Comparison of ENCODE assay signal across 24 cellular contexts in genomic region chr10:12957081-12957480, GRCh38. TPM values are rescaled to one million over a fixed set of nuclear protein-coding genes. Genes with fewer than 3 reads are reported as not detected.
A peak's percentile ranks its signal among the peaks of the same experiment; 100 is the strongest.
DNase-seq lines count a peak whose midpoint lies in the region; TF ChIP-seq lines count a peak whose summit lies in the region.
"Had no signal": no experiment of that assay in that cellular context is flagged by ENCODE, and none has a peak within 500 bp of the region (broad histone marks: within the 10 kb centered on the region; RNA-seq: fewer than 3 reads in every experiment).

No MANE protein-coding gene starts in this region.

- no peak overlapping the region for H3K4me3 Mint-ChIP-seq in osteocyte (ENCODE audit: unreplicated experiment)
- H3K4me3 Mint-ChIP-seq in Calu3 (ENCODE audit: low read depth, unreplicated experiment) = no peak overlapping the region
- no peak overlapping the region for H3K4me3 Mint-ChIP-seq in activated T-helper 1 cell treated with anti-CD3 and anti-CD28 coated beads, Interleukin-12 subunit alpha, Interleukin-12 subunit beta, Interleukin-2, Interleukin-4 antibody, amounts not matched to agents 30 ng/mL and 10 ng/mL and 1 ng/mL, durations not matched to agents 14 hours and 24 hours and 36 hours
- H3K4me3 Mint-ChIP-seq: B cell; CD4-positive, alpha-beta T cell; CD8-positive, alpha-beta T cell had no signal

- H3K4me1 ChIP-seq in HEK293 (ENCODE audit: control insufficient read depth, insufficient read depth, low read length) = no peaks in the 10 kb centered on the region
- H3K4me1 ChIP-seq: A549; BLaER1 treated with 17β-estradiol and CSF1 and Interleukin-3, amounts not matched to agents 10 nM and 100 nM had no signal

- no peak overlapping the region for H3K27ac Mint-ChIP-seq in osteocyte (ENCODE audit: unreplicated experiment)
- no peak overlapping the region for H3K27ac Mint-ChIP-seq in Calu3 (ENCODE audit: unreplicated experiment)
- no peak overlapping the region for H3K27ac Mint-ChIP-seq in activated T-helper 1 cell treated with anti-CD3 and anti-CD28 coated beads, Interleukin-12 subunit alpha, Interleukin-12 subunit beta, Interleukin-2, Interleukin-4 antibody, amounts not matched to agents 30 ng/mL and 10 ng/mL and 1 ng/mL, durations not matched to agents 14 hours and 24 hours and 36 hours
- H3K27ac Mint-ChIP-seq: B cell; CD4-positive, alpha-beta T cell; CD8-positive, alpha-beta T cell had no signal

- DNase-seq in osteocyte (ENCODE audit: extremely low spot score, unreplicated experiment) (peak; percentile 57), ureter (ENCODE audit: low spot score) (peak; percentile 10), Calu3 (no peak)
- no peak for DNase-seq in stimulated activated CD4-positive, alpha-beta T cell treated with anti-CD3 and anti-CD28 coated beads, Interleukin-4, amount 100 ng/mL, for 1 hour
- no peak for DNase-seq in activated T-helper 1 cell treated with anti-CD3 and anti-CD28 coated beads, Interleukin-12 subunit alpha, Interleukin-12 subunit beta, Interleukin-2, Interleukin-4 antibody, amounts not matched to agents 30 ng/mL and 10 ng/mL and 1 ng/mL, durations not matched to agents 14 hours and 24 hours and 36 hours (ENCODE audit: low spot score)
- DNase-seq: AML-193; Caco-2; CD4-positive, alpha-beta T cell; DMS 273 treated with DMSO at 0.1 percent for 48 hours; DMS153; DMS53; DMS79; DND-41; EL; GDM1 had no signal

- peaks cover 30% of the 10 kb centered on the region for H3K9me3 Mint-ChIP-seq in osteocyte (ENCODE audit: unreplicated experiment)
- H3K9me3 Mint-ChIP-seq in Calu3 (ENCODE audit: low read depth, unreplicated experiment) = no peaks in the 10 kb centered on the region
- peaks cover 13% of the 10 kb centered on the region for H3K9me3 Mint-ChIP-seq in activated T-helper 1 cell treated with anti-CD3 and anti-CD28 coated beads, Interleukin-12 subunit alpha, Interleukin-12 subunit beta, Interleukin-2, Interleukin-4 antibody, amounts not matched to agents 30 ng/mL and 10 ng/mL and 1 ng/mL, durations not matched to agents 14 hours and 24 hours and 36 hours
- H3K9me3 Mint-ChIP-seq: CD4-positive, alpha-beta T cell had no signal

- TF ChIP-seq CTCF in HEK293 (tag by site-specific recombination; IDR thresholded peaks at IDR 0.05) = no peak
- no peak for TF ChIP-seq CTCF in osteocyte (IDR thresholded peaks at IDR 0.05)
- TF ChIP-seq CTCF in Calu3 (IDR thresholded peaks at IDR 0.05; ENCODE audit: unreplicated experiment) = no peak

- no peak overlapping the region for H3K4me3 ChIP-seq in HEK293 (ENCODE audit: low read depth, low read length)
- H3K4me3 ChIP-seq: A549; BLaER1 treated with 17β-estradiol and CSF1 and Interleukin-3, amounts not matched to agents 10 nM and 100 nM; GM12878 had no signal

- no peaks in the 10 kb centered on the region; a peak in 1 of 3 replicates for H3K36me3 ChIP-seq in HEK293 (ENCODE audit: control insufficient read depth in 2 of 2, insufficient read depth in 1 of 2, low read length in 2 of 2)

- no TSS peak for BruUV-seq in Calu3 (replicated peaks; lab: Mats Ljungman, UMichigan)

- POLR2A ChIA-PET in HEK293 (lab: Yijun Ruan, JAX) = no interaction called here

- H3K27me3 Mint-ChIP-seq in osteocyte (ENCODE audit: unreplicated experiment) (no peaks in the 10 kb centered on the region), Calu3 (ENCODE audit: unreplicated experiment) (peaks cover 78% of the 10 kb centered on the region)
- H3K27me3 Mint-ChIP-seq in activated T-helper 1 cell treated with anti-CD3 and anti-CD28 coated beads, Interleukin-12 subunit alpha, Interleukin-12 subunit beta, Interleukin-2, Interleukin-4 antibody, amounts not matched to agents 30 ng/mL and 10 ng/mL and 1 ng/mL, durations not matched to agents 14 hours and 24 hours and 36 hours (ENCODE audit: insufficient read depth) = no peaks in the 10 kb centered on the region

- H3K4me1 Mint-ChIP-seq in osteocyte (ENCODE audit: unreplicated experiment) = no peaks in the 10 kb centered on the region
- H3K4me1 Mint-ChIP-seq in Calu3 (ENCODE audit: low read depth, unreplicated experiment) = no peaks in the 10 kb centered on the region
- H3K4me1 Mint-ChIP-seq in activated T-helper 1 cell treated with anti-CD3 and anti-CD28 coated beads, Interleukin-12 subunit alpha, Interleukin-12 subunit beta, Interleukin-2, Interleukin-4 antibody, amounts not matched to agents 30 ng/mL and 10 ng/mL and 1 ng/mL, durations not matched to agents 14 hours and 24 hours and 36 hours (ENCODE audit: low read depth) = no peaks in the 10 kb centered on the region
- H3K4me1 Mint-ChIP-seq: B cell had no signal

- CTCF ChIA-PET in HEK293 (lab: Yijun Ruan, JAX) (no interaction called here), Calu3 (lab: Charles Lee) (no interaction called here)

- H3K36me3 Mint-ChIP-seq in osteocyte (ENCODE audit: unreplicated experiment) (no peaks in the 10 kb centered on the region), Calu3 (ENCODE audit: insufficient read depth, unreplicated experiment) (no peaks in the 10 kb centered on the region)
- H3K36me3 Mint-ChIP-seq in activated T-helper 1 cell treated with anti-CD3 and anti-CD28 coated beads, Interleukin-12 subunit alpha, Interleukin-12 subunit beta, Interleukin-2, Interleukin-4 antibody, amounts not matched to agents 30 ng/mL and 10 ng/mL and 1 ng/mL, durations not matched to agents 14 hours and 24 hours and 36 hours (ENCODE audit: low read depth) = no peaks in the 10 kb centered on the region
- H3K36me3 Mint-ChIP-seq: CD8-positive, alpha-beta T cell had no signal

- no peaks in the 10 kb centered on the region; the same call in 1 of the 2 replicates for H3K9me3 ChIP-seq in HEK293 (ENCODE audit: control insufficient read depth, insufficient read depth, low read depth, low read length)

- intact Hi-C loops in Calu3 (cut with micrococcal nuclease; ENCODE audit: unreplicated experiment) = no loop called here
- intact Hi-C loops in activated T-helper 1 cell treated with anti-CD3 and anti-CD28 coated beads, Interleukin-12 subunit alpha, Interleukin-12 subunit beta, Interleukin-2, Interleukin-4 antibody, amounts not matched to agents 30 ng/mL and 10 ng/mL and 1 ng/mL, durations not matched to agents 14 hours and 24 hours and 36 hours (cut with micrococcal nuclease) = no loop called here

- H3K27ac ChIP-seq in HEK293 (ENCODE audit: extremely low read depth, low read depth, low read length) = no peak overlapping the region
- H3K27ac ChIP-seq: 22Rv1; A549; BLaER1 treated with 17β-estradiol and CSF1 and Interleukin-3, amounts not matched to agents 10 nM and 100 nM; C4-2B had no signal

TF ChIP-seq in HEK293, 187 proteins besides CTCF, POLR2A, EP300 and RAD21:
- TF ChIP-seq ZNF169 (tag by site-specific recombination; IDR thresholded peaks at IDR 0.05) (peak; percentile 33; the same call in 1 of the 2 replicates), OVOL3 (tag by site-specific recombination; IDR thresholded peaks at IDR 0.05) (no peak)

RNA-seq across cellular contexts. Expression of gene CCDC3, which starts 44.4 kb away (rescaled TPM):
- total RNA-seq in osteocyte (14.1 and 15.0 TPM in 2 replicates), ureter (32.4 TPM), Calu3 (2022) (not detected in 2 replicates)
- total RNA-seq in activated T-helper 1 cell treated with anti-CD3 and anti-CD28 coated beads, Interleukin-12 subunit alpha, Interleukin-12 subunit beta, Interleukin-2, Interleukin-4 antibody, amounts not matched to agents 30 ng/mL and 10 ng/mL and 1 ng/mL, durations not matched to agents 14 hours and 24 hours and 36 hours = 0.13 TPM in 1 of 2 replicates, not detected in the other
- total RNA-seq: CD8-positive, alpha-beta T cell; G401 had no signal

Comparison
In these comparisons a context has a peak if more than half of its experiments do, and no peak if none do; other contexts are left out.
1. DNase-seq: peak in osteocyte (single experiment) and ureter (single experiment); none in Calu3 (single experiment), stimulated activated CD4-positive, alpha-beta T cell treated with anti-CD3 and anti-CD28 coated beads, Interleukin-4, amount 100 ng/mL, for 1 hour (single experiment) and activated T-helper 1 cell treated with anti-CD3 and anti-CD28 coated beads, Interleukin-12 subunit alpha, Interleukin-12 subunit beta, Interleukin-2, Interleukin-4 antibody, amounts not matched to agents 30 ng/mL and 10 ng/mL and 1 ng/mL, durations not matched to agents 14 hours and 24 hours and 36 hours (single experiment).
2. RNA of gene CCDC3, which starts 44.4 kb away (total RNA-seq): 32.4 TPM in ureter (single experiment) and 14.1 to 15.0 TPM in osteocyte; 0.13 TPM in activated T-helper 1 cell treated with anti-CD3 and anti-CD28 coated beads, Interleukin-12 subunit alpha, Interleukin-12 subunit beta, Interleukin-2, Interleukin-4 antibody, amounts not matched to agents 30 ng/mL and 10 ng/mL and 1 ng/mL, durations not matched to agents 14 hours and 24 hours and 36 hours and not detected in Calu3; every median in the first group is over 10 times any median in the second.